ENCODE assay signal across 12 cellular contexts in genomic region chr2:95300391-95300938, GRCh38. TPM values are rescaled to one million over a fixed set of nuclear protein-coding genes. Genes with fewer than 3 reads are reported as not detected.
DNase-seq lines count a peak whose midpoint lies in the region; ATAC-seq and TF ChIP-seq lines count a peak whose summit lies in the region.
"Had no signal": no experiment of that assay in that cellular context is flagged by ENCODE, and none has a peak within 500 bp of the region (broad histone marks: within the 10 kb centered on the region; RNA-seq: fewer than 3 reads in every experiment).

No MANE protein-coding gene starts in this region.

- DNase-seq in GM12865 (ENCODE audit: low read depth) (peak; percentile 39), NCI-H128 (lab: John Stamatoyannopoulos, UW; ENCODE audit: unreplicated experiment) (peak; percentile 40), Right ventricle myocardium superior (no peak), activated gamma-delta T cell treated with Interleukin-2 at 50 U/mL for 16 hours (no peak)
- no peak for DNase-seq in activated naive CD8-positive, alpha-beta T cell treated with anti-CD3 and anti-CD28 coated beads, Interleukin-2, amount 10 ng/mL, durations not matched to agents 7 days and 5 days
- DNase-seq in activated T-cell treated with anti-CD3 and anti-CD28 coated beads, Interleukin-2, amount 50 U/mL, for 1 hour: no peak
- DNase-seq in stimulated activated CD4-positive, alpha-beta T cell treated with anti-CD3 and anti-CD28 coated beads, Interleukin-12 subunit alpha, Interleukin-12 subunit beta, amount 100 ng/mL, for 4 hours: no peak
- DNase-seq: activated CD4-positive, CD25-positive, alpha-beta regulatory T cell; SK-N-SH had no signal

- POLR2A ChIA-PET in activated naive CD8-positive, alpha-beta T cell treated with anti-CD3 and anti-CD28 coated beads, Interleukin-2, amount 10 ng/mL, durations not matched to agents 7 days and 5 days (lab: Charles Lee): no interaction called here

- no peak overlapping the region for H3K4me3 Mint-ChIP-seq in activated naive CD8-positive, alpha-beta T cell treated with anti-CD3 and anti-CD28 coated beads, Interleukin-2, amount 10 ng/mL, durations not matched to agents 7 days and 5 days
- H3K4me3 Mint-ChIP-seq: activated T-helper 1 cell treated with anti-CD3 and anti-CD28 coated beads, Interleukin-12 subunit alpha, Interleukin-12 subunit beta, Interleukin-2, Interleukin-4 antibody, amounts not matched to agents 30 ng/mL and 10 ng/mL and 1 ng/mL, durations not matched to agents 14 hours and 24 hours and 36 hours had no signal

- peaks cover 2% of the 10 kb centered on the region for H3K27me3 Mint-ChIP-seq in activated naive CD8-positive, alpha-beta T cell treated with anti-CD3 and anti-CD28 coated beads, Interleukin-2, amount 10 ng/mL, durations not matched to agents 7 days and 5 days

- H2AFZ ChIP-seq in parathyroid adenoma: peak overlapping the region; percentile 67

- no peak overlapping the region for H3K9ac ChIP-seq in parathyroid adenoma
- H3K9ac ChIP-seq: SK-N-SH had no signal

- H3K36me3 Mint-ChIP-seq in activated naive CD8-positive, alpha-beta T cell treated with anti-CD3 and anti-CD28 coated beads, Interleukin-2, amount 10 ng/mL, durations not matched to agents 7 days and 5 days: no peaks in the 10 kb centered on the region

- H3K27ac Mint-ChIP-seq in activated naive CD8-positive, alpha-beta T cell treated with anti-CD3 and anti-CD28 coated beads, Interleukin-2, amount 10 ng/mL, durations not matched to agents 7 days and 5 days: no peak overlapping the region
- H3K27ac Mint-ChIP-seq: activated T-helper 1 cell treated with anti-CD3 and anti-CD28 coated beads, Interleukin-12 subunit alpha, Interleukin-12 subunit beta, Interleukin-2, Interleukin-4 antibody, amounts not matched to agents 30 ng/mL and 10 ng/mL and 1 ng/mL, durations not matched to agents 14 hours and 24 hours and 36 hours had no signal

- intact Hi-C loops in Right ventricle myocardium superior (cut with DNase I): no loop called here

- TF ChIP-seq CTCF in GM12865 (IDR thresholded peaks at IDR 0.05; ENCODE audit: insufficient read depth, low read depth, low read length, missing control alignments) (no peak), parathyroid adenoma (IDR thresholded peaks at IDR 0.05) (no peak)

- ATAC-seq in activated naive CD8-positive, alpha-beta T cell treated with anti-CD3 and anti-CD28 coated beads, Interleukin-2, amount 10 ng/mL, durations not matched to agents 7 days and 5 days (ENCODE audit: low read depth): peak; percentile 46
- ATAC-seq in Right ventricle myocardium superior (ENCODE audit: poor library complexity): no peak
- ATAC-seq: HepG2 had no signal

- H3K79me2 ChIP-seq in parathyroid adenoma: no peaks in the 10 kb centered on the region

- no peaks in the 10 kb centered on the region for H3K4me1 Mint-ChIP-seq in activated naive CD8-positive, alpha-beta T cell treated with anti-CD3 and anti-CD28 coated beads, Interleukin-2, amount 10 ng/mL, durations not matched to agents 7 days and 5 days

- H3K9me3 Mint-ChIP-seq in activated naive CD8-positive, alpha-beta T cell treated with anti-CD3 and anti-CD28 coated beads, Interleukin-2, amount 10 ng/mL, durations not matched to agents 7 days and 5 days: no peaks in the 10 kb centered on the region
- H3K9me3 Mint-ChIP-seq: activated T-helper 1 cell treated with anti-CD3 and anti-CD28 coated beads, Interleukin-12 subunit alpha, Interleukin-12 subunit beta, Interleukin-2, Interleukin-4 antibody, amounts not matched to agents 30 ng/mL and 10 ng/mL and 1 ng/mL, durations not matched to agents 14 hours and 24 hours and 36 hours had no signal

- H3K9me3 ChIP-seq in parathyroid adenoma (ENCODE audit: control insufficient read depth, low read length): no peaks in the 10 kb centered on the region
- H3K9me3 ChIP-seq: SK-N-SH had no signal

- no peak overlapping the region for H3K4me2 ChIP-seq in parathyroid adenoma (ENCODE audit: low read length)
- H3K4me2 ChIP-seq: SK-N-SH had no signal

- no peaks in the 10 kb centered on the region for H3K36me3 ChIP-seq in parathyroid adenoma (ENCODE audit: control insufficient read depth, insufficient read depth, low read length)

- H3K4me3 ChIP-seq in GM12865 (ENCODE audit: low read depth, low read length): no peak overlapping the region
- no peak overlapping the region for H3K4me3 ChIP-seq in parathyroid adenoma (ENCODE audit: low read depth, low read length)

- H3K27ac ChIP-seq in parathyroid adenoma: peak overlapping the region; percentile 73

- H3K4me1 ChIP-seq in parathyroid adenoma: peaks cover 33% of the 10 kb centered on the region

- no peaks in the 10 kb centered on the region for H3K27me3 ChIP-seq in parathyroid adenoma (ENCODE audit: control insufficient read depth, insufficient read depth, low read length)

RNA-seq across cellular contexts. Expression of gene KCNIP3, which starts 3.3 kb away (rescaled TPM):
- not detected for total RNA-seq in activated naive CD8-positive, alpha-beta T cell treated with anti-CD3 and anti-CD28 coated beads, Interleukin-2, amount 10 ng/mL, durations not matched to agents 7 days and 5 days
- 8.4 TPM for total RNA-seq in Right ventricle myocardium superior
- total RNA-seq: activated T-helper 1 cell treated with anti-CD3 and anti-CD28 coated beads, Interleukin-12 subunit alpha, Interleukin-12 subunit beta, Interleukin-2, Interleukin-4 antibody, amounts not matched to agents 30 ng/mL and 10 ng/mL and 1 ng/mL, durations not matched to agents 14 hours and 24 hours and 36 hours; HepG2 had no signal

RNA-seq across cellular contexts. Expression of gene PROM2, which starts 26.2 kb away (rescaled TPM):
- total RNA-seq in activated naive CD8-positive, alpha-beta T cell treated with anti-CD3 and anti-CD28 coated beads, Interleukin-2, amount 10 ng/mL, durations not matched to agents 7 days and 5 days: 1 to 10 TPM in 1 of 2 experiments, under 1 TPM in 1; 0.82 to 1.0 TPM
- total RNA-seq in Right ventricle myocardium superior: 0.54 TPM
- total RNA-seq: HepG2 had no signal

Comparison
In these comparisons a context has a peak if more than half of its experiments do, and no peak if none do; other contexts are left out.
1. DNase-seq: peak in GM12865 (single experiment) and NCI-H128 (single experiment); none in activated naive CD8-positive, alpha-beta T cell treated with anti-CD3 and anti-CD28 coated beads, Interleukin-2, amount 10 ng/mL, durations not matched to agents 7 days and 5 days (single experiment), activated T-cell treated with anti-CD3 and anti-CD28 coated beads, Interleukin-2, amount 50 U/mL, for 1 hour (single experiment), Right ventricle myocardium superior (single experiment), activated gamma-delta T cell treated with Interleukin-2 at 50 U/mL for 16 hours (single experiment) and stimulated activated CD4-positive, alpha-beta T cell treated with anti-CD3 and anti-CD28 coated beads, Interleukin-12 subunit alpha, Interleukin-12 subunit beta, amount 100 ng/mL, for 4 hours (single experiment).